ENCODE assay signal across 1 cellular context in the genomic region with DNA sequence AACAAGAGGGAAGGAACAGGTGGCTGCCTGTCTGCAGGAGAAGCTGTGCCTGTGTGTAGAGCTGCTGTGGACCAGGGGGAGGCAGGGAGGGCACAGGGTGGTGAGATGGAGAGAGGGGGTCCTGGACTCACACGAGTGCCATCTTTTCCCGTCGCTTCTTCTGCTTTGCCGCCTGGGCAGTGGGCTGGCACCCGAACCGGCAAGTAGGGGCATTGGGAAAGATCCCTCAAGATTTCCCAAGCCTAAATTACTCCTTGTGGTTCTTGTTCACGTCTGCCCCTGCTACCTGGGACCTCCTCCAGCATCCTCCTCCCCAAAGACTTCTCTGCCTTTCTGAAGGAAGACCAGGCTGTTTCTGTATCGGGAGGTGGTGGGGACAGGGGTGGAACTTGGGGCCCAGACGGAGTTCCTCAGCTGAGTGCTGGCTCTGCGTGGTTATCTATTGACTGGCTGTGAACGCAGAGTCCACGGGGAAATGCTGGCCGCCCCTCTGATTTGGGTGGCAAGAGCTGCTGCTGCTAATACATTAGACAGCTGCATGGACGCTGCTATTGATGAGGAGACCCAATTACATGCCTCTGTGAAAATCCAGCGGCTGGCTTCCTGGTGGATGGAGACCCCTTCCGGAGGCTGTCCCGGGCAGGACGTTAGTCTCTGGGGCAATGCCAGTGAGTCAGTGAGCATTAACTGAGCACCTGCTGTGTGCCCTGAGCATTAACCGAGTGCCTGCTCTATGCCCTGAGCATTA.
TF ChIP-seq lines count a peak whose summit lies in the region.

No MANE protein-coding gene starts in this region.

TF ChIP-seq in HCT116, 20 proteins besides CTCF, POLR2A, EP300 and RAD21 (continued from another document):
- TF ChIP-seq, protein P1, sequence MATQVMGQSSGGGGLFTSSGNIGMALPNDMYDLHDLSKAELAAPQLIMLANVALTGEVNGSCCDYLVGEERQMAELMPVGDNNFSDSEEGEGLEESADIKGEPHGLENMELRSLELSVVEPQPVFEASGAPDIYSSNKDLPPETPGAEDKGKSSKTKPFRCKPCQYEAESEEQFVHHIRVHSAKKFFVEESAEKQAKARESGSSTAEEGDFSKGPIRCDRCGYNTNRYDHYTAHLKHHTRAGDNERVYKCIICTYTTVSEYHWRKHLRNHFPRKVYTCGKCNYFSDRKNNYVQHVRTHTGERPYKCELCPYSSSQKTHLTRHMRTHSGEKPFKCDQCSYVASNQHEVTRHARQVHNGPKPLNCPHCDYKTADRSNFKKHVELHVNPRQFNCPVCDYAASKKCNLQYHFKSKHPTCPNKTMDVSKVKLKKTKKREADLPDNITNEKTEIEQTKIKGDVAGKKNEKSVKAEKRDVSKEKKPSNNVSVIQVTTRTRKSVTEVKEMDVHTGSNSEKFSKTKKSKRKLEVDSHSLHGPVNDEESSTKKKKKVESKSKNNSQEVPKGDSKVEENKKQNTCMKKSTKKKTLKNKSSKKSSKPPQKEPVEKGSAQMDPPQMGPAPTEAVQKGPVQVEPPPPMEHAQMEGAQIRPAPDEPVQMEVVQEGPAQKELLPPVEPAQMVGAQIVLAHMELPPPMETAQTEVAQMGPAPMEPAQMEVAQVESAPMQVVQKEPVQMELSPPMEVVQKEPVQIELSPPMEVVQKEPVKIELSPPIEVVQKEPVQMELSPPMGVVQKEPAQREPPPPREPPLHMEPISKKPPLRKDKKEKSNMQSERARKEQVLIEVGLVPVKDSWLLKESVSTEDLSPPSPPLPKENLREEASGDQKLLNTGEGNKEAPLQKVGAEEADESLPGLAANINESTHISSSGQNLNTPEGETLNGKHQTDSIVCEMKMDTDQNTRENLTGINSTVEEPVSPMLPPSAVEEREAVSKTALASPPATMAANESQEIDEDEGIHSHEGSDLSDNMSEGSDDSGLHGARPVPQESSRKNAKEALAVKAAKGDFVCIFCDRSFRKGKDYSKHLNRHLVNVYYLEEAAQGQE (IDR thresholded peaks at IDR 0.05; ENCODE audit: low read depth): no peak
- TF ChIP-seq ELF1 (IDR thresholded peaks at IDR 0.05; ENCODE audit: borderline replicate concordance, low read depth): no peak
